ENCODE assay signal across 6 cellular contexts in genomic region chr17:4988168-4988567, GRCh38. TPM values are rescaled to one million over a fixed set of nuclear protein-coding genes. Genes with fewer than 3 reads are reported as not detected.
DNase-seq lines count a peak whose midpoint lies in the region; ATAC-seq lines count a peak whose summit lies in the region.

No MANE protein-coding gene starts in this region.

- no peaks in the 10 kb centered on the region for H3K9me3 Mint-ChIP-seq in activated naive CD8-positive, alpha-beta T cell (ENCODE audit: low read depth)

- no peak for ATAC-seq in GM21737 (IDR thresholded peaks at IDR 0.05; ENCODE audit: unreplicated experiment)

- peaks cover 40% of the 10 kb centered on the region for H3K4me1 Mint-ChIP-seq in activated naive CD8-positive, alpha-beta T cell (ENCODE audit: low read depth)

- peak overlapping the region; percentile 91 for H3K27ac Mint-ChIP-seq in activated naive CD8-positive, alpha-beta T cell

- no peaks in the 10 kb centered on the region for H3K9me3 ChIP-seq in mesodermal cell (ENCODE audit: control insufficient read depth, low read length)

- peaks cover 4% of the 10 kb centered on the region for H3K36me3 Mint-ChIP-seq in activated naive CD8-positive, alpha-beta T cell

- WGBS in mesodermal cell (ENCODE audit: insufficient coverage in 2 of 2), 2 experiments = 60 to 70% methylated on average over 9 to 10 of the region's 10 CpGs

- H3K4me3 ChIP-seq in mesodermal cell (ENCODE audit: extremely low read depth, insufficient read depth, low read length, poor library complexity, severe bottlenecking) = peak overlapping the region; percentile 66

- H3K27me3 Mint-ChIP-seq in activated naive CD8-positive, alpha-beta T cell = no peaks in the 10 kb centered on the region

- DNase-seq in EH (ENCODE audit: low read depth) = peak; percentile 18
- DNase-seq in MV-4-11 (lab: John Stamatoyannopoulos, UW) = no peak
- no peak for DNase-seq in midbrain (lab: John Stamatoyannopoulos, UW)

- peak overlapping the region; percentile 92 for H3K4me3 Mint-ChIP-seq in activated naive CD8-positive, alpha-beta T cell

- peak overlapping the region; percentile 10 for H3K27ac ChIP-seq in mesodermal cell (ENCODE audit: low read depth, low read length, severe bottlenecking)

- peaks cover 10% of the 10 kb centered on the region for H3K4me1 ChIP-seq in mesodermal cell (ENCODE audit: control insufficient read depth, insufficient read depth, low read length, poor library complexity, severe bottlenecking)

- peaks cover under 1% of the 10 kb centered on the region for H3K36me3 ChIP-seq in mesodermal cell (ENCODE audit: control insufficient read depth, insufficient read depth, low read length)

RNA-seq across cellular contexts. Expression of gene CAMTA2, which starts 0.7 kb away (rescaled TPM):
- polyA plus RNA-seq in mesodermal cell (2013, experiment 1 of 2) = 37.5 TPM
- 23.3 TPM for polyA plus RNA-seq in mesodermal cell (2013, experiment 2 of 2)

RNA-seq across cellular contexts. Expression of gene INCA1, which starts 9.2 kb away (rescaled TPM):
- polyA plus RNA-seq in mesodermal cell (2013, experiment 1 of 2) = 2.1 TPM
- 1.4 TPM for polyA plus RNA-seq in mesodermal cell (2013, experiment 2 of 2)

RNA-seq across cellular contexts. Expression of gene KIF1C, which starts 9.6 kb away (rescaled TPM):
- polyA plus RNA-seq in mesodermal cell (2013, experiment 1 of 2) = 65.5 TPM
- polyA plus RNA-seq in mesodermal cell (2013, experiment 2 of 2) = 50.6 TPM

RNA-seq across cellular contexts. Expression of gene SPAG7, which starts 20.6 kb away (rescaled TPM):
- 90.5 TPM for polyA plus RNA-seq in mesodermal cell (2013, experiment 1 of 2)
- polyA plus RNA-seq in mesodermal cell (2013, experiment 2 of 2) = 85.5 TPM

RNA-seq across cellular contexts. Expression of gene ENO3, which starts 37.2 kb away (rescaled TPM):
- 28.8 TPM for polyA plus RNA-seq in mesodermal cell (2013, experiment 1 of 2)
- polyA plus RNA-seq in mesodermal cell (2013, experiment 2 of 2) = 26.2 TPM
